1 cellular context compared by ENCODE assay signal in the genomic region with DNA sequence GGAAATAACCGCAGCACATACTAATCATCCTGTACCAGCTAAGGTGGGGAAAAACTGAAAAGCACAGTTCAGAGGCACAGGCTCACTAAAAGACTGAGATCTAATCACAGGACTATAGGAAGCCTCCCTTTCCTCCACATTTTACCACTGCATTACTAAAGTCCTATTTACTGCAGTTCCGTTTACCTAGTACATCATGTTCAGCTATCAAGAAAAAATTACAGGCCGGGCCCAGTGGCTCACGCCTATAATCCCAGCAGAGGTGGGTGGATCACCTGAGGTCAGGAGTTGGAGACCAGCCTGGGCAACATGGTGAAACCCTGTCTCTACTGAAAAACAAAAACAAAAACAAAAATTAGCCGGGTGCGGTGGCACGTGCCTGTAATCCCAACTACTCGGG.
TF ChIP-seq lines count a peak whose summit lies in the region.

No MANE protein-coding gene starts in this region.

TF ChIP-seq in H1, 55 proteins besides CTCF, POLR2A, EP300 and RAD21:
- TF ChIP-seq, protein P1, sequence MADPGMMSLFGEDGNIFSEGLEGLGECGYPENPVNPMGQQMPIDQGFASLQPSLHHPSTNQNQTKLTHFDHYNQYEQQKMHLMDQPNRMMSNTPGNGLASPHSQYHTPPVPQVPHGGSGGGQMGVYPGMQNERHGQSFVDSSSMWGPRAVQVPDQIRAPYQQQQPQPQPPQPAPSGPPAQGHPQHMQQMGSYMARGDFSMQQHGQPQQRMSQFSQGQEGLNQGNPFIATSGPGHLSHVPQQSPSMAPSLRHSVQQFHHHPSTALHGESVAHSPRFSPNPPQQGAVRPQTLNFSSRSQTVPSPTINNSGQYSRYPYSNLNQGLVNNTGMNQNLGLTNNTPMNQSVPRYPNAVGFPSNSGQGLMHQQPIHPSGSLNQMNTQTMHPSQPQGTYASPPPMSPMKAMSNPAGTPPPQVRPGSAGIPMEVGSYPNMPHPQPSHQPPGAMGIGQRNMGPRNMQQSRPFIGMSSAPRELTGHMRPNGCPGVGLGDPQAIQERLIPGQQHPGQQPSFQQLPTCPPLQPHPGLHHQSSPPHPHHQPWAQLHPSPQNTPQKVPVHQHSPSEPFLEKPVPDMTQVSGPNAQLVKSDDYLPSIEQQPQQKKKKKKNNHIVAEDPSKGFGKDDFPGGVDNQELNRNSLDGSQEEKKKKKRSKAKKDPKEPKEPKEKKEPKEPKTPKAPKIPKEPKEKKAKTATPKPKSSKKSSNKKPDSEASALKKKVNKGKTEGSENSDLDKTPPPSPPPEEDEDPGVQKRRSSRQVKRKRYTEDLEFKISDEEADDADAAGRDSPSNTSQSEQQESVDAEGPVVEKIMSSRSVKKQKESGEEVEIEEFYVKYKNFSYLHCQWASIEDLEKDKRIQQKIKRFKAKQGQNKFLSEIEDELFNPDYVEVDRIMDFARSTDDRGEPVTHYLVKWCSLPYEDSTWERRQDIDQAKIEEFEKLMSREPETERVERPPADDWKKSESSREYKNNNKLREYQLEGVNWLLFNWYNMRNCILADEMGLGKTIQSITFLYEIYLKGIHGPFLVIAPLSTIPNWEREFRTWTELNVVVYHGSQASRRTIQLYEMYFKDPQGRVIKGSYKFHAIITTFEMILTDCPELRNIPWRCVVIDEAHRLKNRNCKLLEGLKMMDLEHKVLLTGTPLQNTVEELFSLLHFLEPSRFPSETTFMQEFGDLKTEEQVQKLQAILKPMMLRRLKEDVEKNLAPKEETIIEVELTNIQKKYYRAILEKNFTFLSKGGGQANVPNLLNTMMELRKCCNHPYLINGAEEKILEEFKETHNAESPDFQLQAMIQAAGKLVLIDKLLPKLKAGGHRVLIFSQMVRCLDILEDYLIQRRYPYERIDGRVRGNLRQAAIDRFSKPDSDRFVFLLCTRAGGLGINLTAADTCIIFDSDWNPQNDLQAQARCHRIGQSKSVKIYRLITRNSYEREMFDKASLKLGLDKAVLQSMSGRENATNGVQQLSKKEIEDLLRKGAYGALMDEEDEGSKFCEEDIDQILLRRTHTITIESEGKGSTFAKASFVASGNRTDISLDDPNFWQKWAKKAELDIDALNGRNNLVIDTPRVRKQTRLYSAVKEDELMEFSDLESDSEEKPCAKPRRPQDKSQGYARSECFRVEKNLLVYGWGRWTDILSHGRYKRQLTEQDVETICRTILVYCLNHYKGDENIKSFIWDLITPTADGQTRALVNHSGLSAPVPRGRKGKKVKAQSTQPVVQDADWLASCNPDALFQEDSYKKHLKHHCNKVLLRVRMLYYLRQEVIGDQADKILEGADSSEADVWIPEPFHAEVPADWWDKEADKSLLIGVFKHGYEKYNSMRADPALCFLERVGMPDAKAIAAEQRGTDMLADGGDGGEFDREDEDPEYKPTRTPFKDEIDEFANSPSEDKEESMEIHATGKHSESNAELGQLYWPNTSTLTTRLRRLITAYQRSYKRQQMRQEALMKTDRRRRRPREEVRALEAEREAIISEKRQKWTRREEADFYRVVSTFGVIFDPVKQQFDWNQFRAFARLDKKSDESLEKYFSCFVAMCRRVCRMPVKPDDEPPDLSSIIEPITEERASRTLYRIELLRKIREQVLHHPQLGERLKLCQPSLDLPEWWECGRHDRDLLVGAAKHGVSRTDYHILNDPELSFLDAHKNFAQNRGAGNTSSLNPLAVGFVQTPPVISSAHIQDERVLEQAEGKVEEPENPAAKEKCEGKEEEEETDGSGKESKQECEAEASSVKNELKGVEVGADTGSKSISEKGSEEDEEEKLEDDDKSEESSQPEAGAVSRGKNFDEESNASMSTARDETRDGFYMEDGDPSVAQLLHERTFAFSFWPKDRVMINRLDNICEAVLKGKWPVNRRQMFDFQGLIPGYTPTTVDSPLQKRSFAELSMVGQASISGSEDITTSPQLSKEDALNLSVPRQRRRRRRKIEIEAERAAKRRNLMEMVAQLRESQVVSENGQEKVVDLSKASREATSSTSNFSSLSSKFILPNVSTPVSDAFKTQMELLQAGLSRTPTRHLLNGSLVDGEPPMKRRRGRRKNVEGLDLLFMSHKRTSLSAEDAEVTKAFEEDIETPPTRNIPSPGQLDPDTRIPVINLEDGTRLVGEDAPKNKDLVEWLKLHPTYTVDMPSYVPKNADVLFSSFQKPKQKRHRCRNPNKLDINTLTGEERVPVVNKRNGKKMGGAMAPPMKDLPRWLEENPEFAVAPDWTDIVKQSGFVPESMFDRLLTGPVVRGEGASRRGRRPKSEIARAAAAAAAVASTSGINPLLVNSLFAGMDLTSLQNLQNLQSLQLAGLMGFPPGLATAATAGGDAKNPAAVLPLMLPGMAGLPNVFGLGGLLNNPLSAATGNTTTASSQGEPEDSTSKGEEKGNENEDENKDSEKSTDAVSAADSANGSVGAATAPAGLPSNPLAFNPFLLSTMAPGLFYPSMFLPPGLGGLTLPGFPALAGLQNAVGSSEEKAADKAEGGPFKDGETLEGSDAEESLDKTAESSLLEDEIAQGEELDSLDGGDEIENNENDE (IDR thresholded peaks at IDR 0.05; ENCODE audit: insufficient replicate concordance, low read length) = no peak
- TF ChIP-seq, protein P2, sequence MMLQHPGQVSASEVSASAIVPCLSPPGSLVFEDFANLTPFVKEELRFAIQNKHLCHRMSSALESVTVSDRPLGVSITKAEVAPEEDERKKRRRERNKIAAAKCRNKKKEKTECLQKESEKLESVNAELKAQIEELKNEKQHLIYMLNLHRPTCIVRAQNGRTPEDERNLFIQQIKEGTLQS (IDR thresholded peaks at IDR 0.05; ENCODE audit: insufficient read depth, low read depth, low read length) = no peak
- no peak for TF ChIP-seq SIX5 (IDR thresholded peaks at IDR 0.05; ENCODE audit: low read depth, low read length)
- TF ChIP-seq, protein P3, sequence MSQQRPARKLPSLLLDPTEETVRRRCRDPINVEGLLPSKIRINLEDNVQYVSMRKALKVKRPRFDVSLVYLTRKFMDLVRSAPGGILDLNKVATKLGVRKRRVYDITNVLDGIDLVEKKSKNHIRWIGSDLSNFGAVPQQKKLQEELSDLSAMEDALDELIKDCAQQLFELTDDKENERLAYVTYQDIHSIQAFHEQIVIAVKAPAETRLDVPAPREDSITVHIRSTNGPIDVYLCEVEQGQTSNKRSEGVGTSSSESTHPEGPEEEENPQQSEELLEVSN (IDR thresholded peaks at IDR 0.05) = no peak
- no peak for TF ChIP-seq PHF8 (conservative IDR thresholded peaks at IDR 0.05; ENCODE audit: low read depth, low read length)
- no peak for TF ChIP-seq MAFK (IDR thresholded peaks at IDR 0.05; ENCODE audit: low read depth, low read length)
- TF ChIP-seq RXRA (IDR thresholded peaks at IDR 0.05; ENCODE audit: insufficient read depth, low read depth, low read length) = no peak
- no peak for TF ChIP-seq RBBP5 (IDR thresholded peaks at IDR 0.05; ENCODE audit: borderline replicate concordance, low read depth, low read length)
- no peak for TF ChIP-seq SP4 (IDR thresholded peaks at IDR 0.05; ENCODE audit: low read length)
- no peak for TF ChIP-seq TBP (IDR thresholded peaks at IDR 0.05; ENCODE audit: low read depth, low read length)
- no peak for TF ChIP-seq TEAD4 (IDR thresholded peaks at IDR 0.05; ENCODE audit: low read depth, low read length)
- no peak for TF ChIP-seq RNF2 (IDR thresholded peaks at IDR 0.05; ENCODE audit: borderline replicate concordance, low read depth, low read length, missing control alignments, poor library complexity, severe bottlenecking)
- no peak for TF ChIP-seq USF2 (IDR thresholded peaks at IDR 0.05; ENCODE audit: low read length)
- no peak for TF ChIP-seq RFX5 (IDR thresholded peaks at IDR 0.05; ENCODE audit: borderline replicate concordance, low read depth, low read length)
- no peak for TF ChIP-seq ASH2L (IDR thresholded peaks at IDR 0.05; ENCODE audit: low read length)
- no peak for TF ChIP-seq SIRT6 (IDR thresholded peaks at IDR 0.05; ENCODE audit: low read length)
- TF ChIP-seq EZH2 (IDR thresholded peaks at IDR 0.05; ENCODE audit: low read depth, low read length, severe bottlenecking) = no peak
